Comparison of ENCODE assay signal across 17 cellular contexts in the genomic region with DNA sequence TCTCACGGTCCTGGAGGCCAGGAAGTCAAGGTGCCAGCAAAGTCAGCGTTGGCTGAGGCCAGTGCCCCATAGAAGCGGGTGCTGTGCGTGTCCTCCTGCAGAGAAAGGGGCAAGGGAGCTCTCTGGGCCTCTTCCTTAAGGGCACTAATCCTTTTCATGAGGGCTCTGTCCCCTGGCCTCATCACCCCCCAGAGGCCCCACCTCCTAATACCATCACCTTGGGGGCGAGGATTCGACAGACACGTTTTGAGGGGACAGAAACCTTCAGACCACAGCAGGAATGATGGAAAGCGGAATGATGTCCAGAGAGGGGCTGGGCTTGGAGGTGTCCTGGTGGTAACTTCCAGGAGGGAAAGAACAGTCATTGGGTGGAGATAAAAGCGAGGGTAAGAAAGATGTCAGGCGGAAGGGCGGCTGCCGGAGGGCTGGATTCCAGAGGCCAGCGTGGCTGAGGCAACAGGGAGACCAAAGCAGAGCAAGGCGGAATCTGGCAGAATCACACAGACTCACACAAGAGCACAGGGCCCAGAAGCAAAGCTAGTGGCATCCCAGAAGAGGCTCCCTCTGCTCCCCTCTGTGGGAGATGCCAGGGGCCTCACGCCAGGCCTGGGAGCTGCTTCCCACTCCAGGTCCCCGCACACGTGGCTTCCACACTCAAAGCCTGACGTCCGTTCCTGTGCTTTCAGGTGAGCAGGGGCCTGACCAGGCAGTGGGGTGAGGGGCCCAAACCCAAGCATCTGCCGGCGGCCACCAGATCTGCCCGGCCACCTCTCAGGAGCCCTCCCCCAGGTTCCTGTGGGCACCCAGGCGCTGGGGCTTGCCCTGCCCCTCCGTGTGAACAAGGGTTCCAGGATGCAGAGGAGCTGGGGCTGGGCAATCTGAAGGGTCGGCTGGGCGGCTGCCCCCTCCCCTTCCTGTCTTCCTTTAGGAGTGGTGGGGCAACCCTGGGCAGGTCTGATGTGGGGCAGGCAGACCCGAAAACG.
DNase-seq lines count a peak whose midpoint lies in the region; ATAC-seq and TF ChIP-seq lines count a peak whose summit lies in the region.
"Had no signal": no experiment of that assay in that cellular context is flagged by ENCODE, and none has a peak within 500 bp of the region (broad histone marks: within the 10 kb centered on the region; RNA-seq: fewer than 3 reads in every experiment).

No MANE protein-coding gene starts in this region.

- 73 to 79% (median 76%) methylated on average over 28 of the region's 28 CpGs for WGBS in adipose tissue, 3 donors
- 67 to 74% (median 71%) methylated on average over 19 to 28 of the region's 28 CpGs for whole genome bisulfite sequencing in adrenal gland, 4 donors

- no peak for TF ChIP-seq POLR2A in adrenal gland (IDR thresholded peaks at IDR 0.05)

- peaks cover 11% of the 10 kb centered on the region for H3K4me1 Mint-ChIP-seq in neural progenitor cell
- H3K4me1 Mint-ChIP-seq: CD8-positive, alpha-beta memory T cell had no signal

- intact Hi-C loops in upper lobe of right lung (cut with DNase I) (no loop called here), adrenal gland (cut with DNase I) (loop anchor here in 1 of 2 donors (5.0 kb wide), 1 partner anchor 269 kb away; no protein-coding TSS in a partner anchor)

- TF ChIP-seq CTCF in neural progenitor cell (IDR thresholded peaks at IDR 0.05) (no peak), upper lobe of right lung (IDR thresholded peaks at IDR 0.05) (no peak), adrenal gland (IDR thresholded peaks at IDR 0.05) (no peak)

- no peak overlapping the region for H3K4me3 Mint-ChIP-seq in neural progenitor cell
- H3K4me3 Mint-ChIP-seq: CD8-positive, alpha-beta memory T cell had no signal

- H2AFZ ChIP-seq in neural progenitor cell (replicated peaks), result no peak overlapping the region
- H2AFZ ChIP-seq: GM23248 had no signal

- H3K36me3 ChIP-seq in neural progenitor cell (no peaks in the 10 kb centered on the region), upper lobe of right lung (no peaks in the 10 kb centered on the region), adrenal gland (replicated peaks in 1 of 2) (no peaks in the 10 kb centered on the region)
- H3K36me3 ChIP-seq: BLaER1, HAP-1 had no signal

- DNase-seq in activated effector memory CD4-positive, alpha-beta T cell treated with anti-CD3 and anti-CD28 coated beads, Interleukin-2, amount 50 U/mL, for 16 hours, result peak; percentile 53
- DNase-seq in activated effector memory CD4-positive, alpha-beta T cell treated with Interleukin-2 at 50 U/mL for 16 hours, result no peak
- DNase-seq in neural progenitor cell (ENCODE audit: low spot score), result no peak
- DNase-seq in upper lobe of right lung, result peak; percentile 56
- DNase-seq in adrenal gland, result no peak
- no peak for DNase-seq in HuH-7.5 (ENCODE audit: low spot score)
- DNase-seq: AML-193; Caco-2; CD8-positive, alpha-beta memory T cell; DND-41; GF-D8; GM23248 had no signal

- H3K27ac ChIP-seq in adipose tissue (ENCODE audit: low read depth, low read length) (peak overlapping the region; percentile 3), neural progenitor cell (no peak overlapping the region), upper lobe of right lung (no peak overlapping the region), adrenal gland (no peak overlapping the region)
- H3K27ac ChIP-seq: 22Rv1, BLaER1, GM23248 had no signal

- peaks cover 7% of the 10 kb centered on the region for H3K27me3 Mint-ChIP-seq in neural progenitor cell (ENCODE audit: insufficient read depth, low read depth)

- H3K27ac Mint-ChIP-seq in neural progenitor cell, result peak overlapping the region; percentile 67

- ATAC-seq in upper lobe of right lung (no peak), HG03175 (IDR thresholded peaks at IDR 0.05; ENCODE audit: unreplicated experiment) (no peak)

- no peaks in the 10 kb centered on the region for H3K36me3 Mint-ChIP-seq in neural progenitor cell

- H3F3A ChIP-seq in neural progenitor cell (ENCODE audit: low read depth), result no peaks in the 10 kb centered on the region

- H3K4me3 ChIP-seq in neural progenitor cell (no peak overlapping the region), upper lobe of right lung (no peak overlapping the region), adrenal gland (no peak overlapping the region)
- H3K4me3 ChIP-seq: BLaER1, GM23248, HAP-1 had no signal

- H3K9me3 ChIP-seq in neural progenitor cell (ENCODE audit: low read depth) (no peaks in the 10 kb centered on the region), upper lobe of right lung (no peaks in the 10 kb centered on the region), adrenal gland (replicated peaks in 1 of 3) (no peaks in the 10 kb centered on the region)
- H3K9me3 ChIP-seq: BLaER1, Caco-2, HAP-1 had no signal

- no peaks in the 10 kb centered on the region for H4K20me1 ChIP-seq in neural progenitor cell (ENCODE audit: low read depth)

- no peak overlapping the region for H3K4me2 ChIP-seq in neural progenitor cell
- H3K4me2 ChIP-seq: BLaER1 had no signal

- H3K4me1 ChIP-seq in neural progenitor cell (no peaks in the 10 kb centered on the region), upper lobe of right lung (no peaks in the 10 kb centered on the region), adrenal gland (replicated peaks in 1 of 2) (no peaks in the 10 kb centered on the region)
- H3K4me1 ChIP-seq: Caco-2, HAP-1 had no signal

- H3K27me3 ChIP-seq in neural progenitor cell, result no peaks in the 10 kb centered on the region
- peaks cover 8% of the 10 kb centered on the region for H3K27me3 ChIP-seq in upper lobe of right lung
- H3K27me3 ChIP-seq in adrenal gland, result no peaks in the 10 kb centered on the region
- H3K27me3 ChIP-seq: BLaER1 had no signal

- no peaks in the 10 kb centered on the region for H3K9me3 Mint-ChIP-seq in neural progenitor cell

- no peak overlapping the region for H3K9ac ChIP-seq in neural progenitor cell
- H3K9ac ChIP-seq: BLaER1, GM23248 had no signal

- no peaks in the 10 kb centered on the region for H3K79me2 ChIP-seq in neural progenitor cell (ENCODE audit: low read depth)

Comparison
In these comparisons a context has a peak if more than half of its experiments do, and no peak if none do; other contexts are left out.
1. DNase-seq: peak in activated effector memory CD4-positive, alpha-beta T cell treated with anti-CD3 and anti-CD28 coated beads, Interleukin-2, amount 50 U/mL, for 16 hours (single experiment) and upper lobe of right lung (single experiment); none in activated effector memory CD4-positive, alpha-beta T cell treated with Interleukin-2 at 50 U/mL for 16 hours (single experiment), neural progenitor cell (single experiment), adrenal gland (0 of 7) and HuH-7.5 (single experiment).